1 cellular context compared by ENCODE assay signal in genomic region chr4:10100734-10101216, GRCh38.
TF ChIP-seq lines count a peak whose summit lies in the region.

No MANE protein-coding gene starts in this region.

TF ChIP-seq in IMR-90, 13 proteins besides CTCF, POLR2A, EP300 and RAD21 (continued from another document):
- TF ChIP-seq USF2 (IDR thresholded peaks at IDR 0.05; ENCODE audit: low read depth, low read length) (no peak), RCOR1 (IDR thresholded peaks at IDR 0.05; ENCODE audit: insufficient replicate concordance, low read length) (no peak), ELK1 (IDR thresholded peaks at IDR 0.05; ENCODE audit: borderline replicate concordance, low read depth, low read length) (no peak), MAZ (IDR thresholded peaks at IDR 0.05; ENCODE audit: borderline replicate concordance, low read depth, low read length) (no peak), RFX5 (IDR thresholded peaks at IDR 0.05; ENCODE audit: low read depth, low read length) (no peak)
